ENCODE assay signal across 8 cellular contexts in genomic region chr17:7851438-7852261, GRCh38. TPM values are rescaled to one million over a fixed set of nuclear protein-coding genes. Genes with fewer than 3 reads are reported as not detected.
DNase-seq lines count a peak whose midpoint lies in the region; ATAC-seq and TF ChIP-seq lines count a peak whose summit lies in the region.

No MANE protein-coding gene starts in this region.

- peaks cover 30 to 44% (median 36%) of the 10 kb centered on the region in 10 experiments for H3K4me1 ChIP-seq in BLaER1 treated with 17β-estradiol and CSF1 and Interleukin-3, amounts not matched to agents 10 nM and 100 nM
- H3K4me1 ChIP-seq in duodenal mucosa (ENCODE audit: control insufficient read depth in 1 of 2, insufficient read depth in 2 of 2, low read length in 2 of 2) (peaks cover 27 to 32% of the 10 kb centered on the region in 2 donors), lower lobe of right lung (peaks cover 31% of the 10 kb centered on the region)

- ATAC-seq in GM19043 (IDR thresholded peaks at IDR 0.05; ENCODE audit: low read depth, unreplicated experiment), result peak; percentile 57
- peak; percentile 59 for ATAC-seq in HG03378 (IDR thresholded peaks at IDR 0.05; ENCODE audit: unreplicated experiment)
- ATAC-seq in activated CD8-positive, alpha-beta T cell treated with anti-CD3 and anti-CD28 coated beads, Interleukin-2, amount 10 ng/mL, durations not matched to agents 7 days and 5 days, result peak; percentile 92
- ATAC-seq in lower lobe of right lung, result peak; percentile 84 to 93

- H3K27ac ChIP-seq in BLaER1 treated with 17β-estradiol and CSF1 and Interleukin-3, amounts not matched to agents 10 nM and 100 nM, result no peak overlapping the region
- H3K27ac ChIP-seq in duodenal mucosa (ENCODE audit: low read depth, low read length) (no peak overlapping the region), lower lobe of right lung (peak overlapping the region; percentile 58)

- POLR2A ChIA-PET in activated CD8-positive, alpha-beta T cell treated with anti-CD3 and anti-CD28 coated beads, Interleukin-2, amount 10 ng/mL, durations not matched to agents 7 days and 5 days (lab: Charles Lee), result interaction anchor here (0.6 kb wide), 1 partner anchor 17 kb away, joined by 3 read pairs; no protein-coding TSS in a partner anchor

- peak overlapping the region; percentile 82 for H3K4me3 Mint-ChIP-seq in activated CD8-positive, alpha-beta T cell treated with anti-CD3 and anti-CD28 coated beads, Interleukin-2, amount 10 ng/mL, durations not matched to agents 7 days and 5 days

- no peaks in the 10 kb centered on the region for H3K9me3 ChIP-seq in BLaER1 treated with 17β-estradiol and CSF1 and Interleukin-3, amounts not matched to agents 10 nM and 100 nM (replicated peaks in 1 of 11)
- H3K9me3 ChIP-seq in duodenal mucosa (ENCODE audit: control insufficient read depth in 1 of 2, low read length in 2 of 2) (no peaks in the 10 kb centered on the region), lower lobe of right lung (no peaks in the 10 kb centered on the region)

- H3K36me3 ChIP-seq in BLaER1 treated with 17β-estradiol and CSF1 and Interleukin-3, amounts not matched to agents 10 nM and 100 nM, result peaks cover 65 to 86% (median 77%) of the 10 kb centered on the region in 11 experiments
- H3K36me3 ChIP-seq in duodenal mucosa (ENCODE audit: control insufficient read depth in 1 of 2, insufficient read depth in 2 of 2, low read length in 2 of 2) (peaks cover 44 to 58% of the 10 kb centered on the region in 2 donors), lower lobe of right lung (peaks cover 82% of the 10 kb centered on the region)

- H3K27ac Mint-ChIP-seq in activated CD8-positive, alpha-beta T cell treated with anti-CD3 and anti-CD28 coated beads, Interleukin-2, amount 10 ng/mL, durations not matched to agents 7 days and 5 days, result peak overlapping the region; percentile 67

- no peaks in the 10 kb centered on the region for H3K9me3 Mint-ChIP-seq in activated CD8-positive, alpha-beta T cell treated with anti-CD3 and anti-CD28 coated beads, Interleukin-2, amount 10 ng/mL, durations not matched to agents 7 days and 5 days (ENCODE audit: insufficient read depth)

- peak overlapping the region in 7 of 11 experiments; percentile 15 to 57 (median 21); a peak in 8 of 22 replicates for H3K9ac ChIP-seq in BLaER1 treated with 17β-estradiol and CSF1 and Interleukin-3, amounts not matched to agents 10 nM and 100 nM
- H3K9ac ChIP-seq in duodenal mucosa (ENCODE audit: low read depth in 1 of 2, low read length in 2 of 2), result peak overlapping the region in 1 of 2 donors; percentile 35

- H4K20me1 ChIP-seq in BLaER1 treated with 17β-estradiol and CSF1 and Interleukin-3, amounts not matched to agents 10 nM and 100 nM, result peaks cover 50 to 86% (median 58%) of the 10 kb centered on the region in 11 experiments

- DNase-seq in NCI-H748 (lab: John Stamatoyannopoulos, UW; ENCODE audit: unreplicated experiment), result peak; percentile 96
- DNase-seq in activated CD8-positive, alpha-beta T cell treated with anti-CD3 and anti-CD28 coated beads, Interleukin-2, amount 10 ng/mL, durations not matched to agents 7 days and 5 days, result peak; percentile 96
- DNase-seq in lower lobe of right lung, result peak; percentile 94
- peak; percentile 84 for DNase-seq in stimulated activated CD8-positive, alpha-beta memory T cell treated with anti-CD3 and anti-CD28 coated beads, Interleukin-12 subunit alpha, Interleukin-12 subunit beta, amount 100 ng/mL, for 1 hour (ENCODE audit: low read depth)

- peak overlapping the region; percentile 54 to 85 (median 68) for H3K4me2 ChIP-seq in BLaER1 treated with 17β-estradiol and CSF1 and Interleukin-3, amounts not matched to agents 10 nM and 100 nM

- peaks cover 10% of the 10 kb centered on the region for H3K36me3 Mint-ChIP-seq in activated CD8-positive, alpha-beta T cell treated with anti-CD3 and anti-CD28 coated beads, Interleukin-2, amount 10 ng/mL, durations not matched to agents 7 days and 5 days (ENCODE audit: low read depth)

- no peaks in the 10 kb centered on the region for H3K27me3 ChIP-seq in BLaER1 treated with 17β-estradiol and CSF1 and Interleukin-3, amounts not matched to agents 10 nM and 100 nM
- H3K27me3 ChIP-seq in duodenal mucosa (ENCODE audit: control insufficient read depth in 1 of 2, insufficient read depth in 2 of 2, low read length in 2 of 2), result no peaks in the 10 kb centered on the region
- no peaks in the 10 kb centered on the region for H3K27me3 ChIP-seq in lower lobe of right lung (ENCODE audit: low read depth)

- intact Hi-C loops in lower lobe of right lung (cut with DNase I), result no loop called here

- peaks cover 28% of the 10 kb centered on the region for H3K4me1 Mint-ChIP-seq in activated CD8-positive, alpha-beta T cell treated with anti-CD3 and anti-CD28 coated beads, Interleukin-2, amount 10 ng/mL, durations not matched to agents 7 days and 5 days (ENCODE audit: low read depth)

- H3K27me3 Mint-ChIP-seq in activated CD8-positive, alpha-beta T cell treated with anti-CD3 and anti-CD28 coated beads, Interleukin-2, amount 10 ng/mL, durations not matched to agents 7 days and 5 days (ENCODE audit: low read depth), result no peaks in the 10 kb centered on the region

- CTCF ChIA-PET in activated CD8-positive, alpha-beta T cell treated with anti-CD3 and anti-CD28 coated beads, Interleukin-2, amount 10 ng/mL, durations not matched to agents 7 days and 5 days (lab: Charles Lee), result interaction anchor here (0.6 to 3.1 kb wide), 15 partner anchors 10 to 267 kb away, joined by 3 to 28 read pairs (median 4); partner anchors contain the start of gene KDM6B

- peak; percentile 97 for TF ChIP-seq CTCF in lower lobe of right lung (IDR thresholded peaks at IDR 0.05)

- H3K4me3 ChIP-seq in BLaER1 treated with 17β-estradiol and CSF1 and Interleukin-3, amounts not matched to agents 10 nM and 100 nM, result peak overlapping the region in 8 of 10 experiments; percentile 4 to 61 (median 42); a peak in 11 of 20 replicates
- H3K4me3 ChIP-seq in duodenal mucosa (ENCODE audit: low read depth in 1 of 2, low read length in 2 of 2), result peak overlapping the region; percentile 35 to 54
- peak overlapping the region; percentile 37 for H3K4me3 ChIP-seq in lower lobe of right lung

RNA-seq across cellular contexts. Expression of gene TMEM88, which starts 3.2 kb away (rescaled TPM):
- 1 to 10 TPM in 1 of 2 experiments, under 1 TPM in 1; 0.87 to 1.2 TPM for total RNA-seq in activated CD8-positive, alpha-beta T cell treated with anti-CD3 and anti-CD28 coated beads, Interleukin-2, amount 10 ng/mL, durations not matched to agents 7 days and 5 days
- 12.0 TPM for total RNA-seq in lower lobe of right lung

RNA-seq across cellular contexts. Expression of gene NAA38, which starts 5.7 kb away (rescaled TPM):
- total RNA-seq in activated CD8-positive, alpha-beta T cell treated with anti-CD3 and anti-CD28 coated beads, Interleukin-2, amount 10 ng/mL, durations not matched to agents 7 days and 5 days, result 10 to 100 TPM; 92.7 to 93.1 TPM
- total RNA-seq in lower lobe of right lung, result 61.5 TPM

RNA-seq across cellular contexts. Expression of gene CYB5D1, which starts 6.2 kb away (rescaled TPM):
- 10 to 100 TPM in 1 of 2 experiments, 1 to 10 TPM in 1; 9.8 to 11.2 TPM for total RNA-seq in activated CD8-positive, alpha-beta T cell treated with anti-CD3 and anti-CD28 coated beads, Interleukin-2, amount 10 ng/mL, durations not matched to agents 7 days and 5 days
- 12.6 TPM for total RNA-seq in lower lobe of right lung

RNA-seq across cellular contexts. Expression of gene KDM6B, which starts 17.6 kb away (rescaled TPM):
- 10 to 100 TPM; 12.4 to 12.6 TPM for total RNA-seq in activated CD8-positive, alpha-beta T cell treated with anti-CD3 and anti-CD28 coated beads, Interleukin-2, amount 10 ng/mL, durations not matched to agents 7 days and 5 days
- 46.1 TPM for total RNA-seq in lower lobe of right lung

RNA-seq across cellular contexts. Expression of gene CHD3, which starts 36.9 kb away (rescaled TPM):
- total RNA-seq in activated CD8-positive, alpha-beta T cell treated with anti-CD3 and anti-CD28 coated beads, Interleukin-2, amount 10 ng/mL, durations not matched to agents 7 days and 5 days, result 100 to 1,000 TPM; 125 to 129 TPM
- 77.9 TPM for total RNA-seq in lower lobe of right lung
